Comparison of ENCODE assay signal across 11 cellular contexts in genomic region chr13:51826606-51827005, GRCh38. TPM values are rescaled to one million over a fixed set of nuclear protein-coding genes. Genes with fewer than 3 reads are reported as not detected.
DNase-seq lines count a peak whose midpoint lies in the region; FAIRE-seq and TF ChIP-seq lines count a peak whose summit lies in the region.
"Had no signal": no experiment of that assay in that cellular context is flagged by ENCODE, and none has a peak within 500 bp of the region (broad histone marks: within the 10 kb centered on the region; RNA-seq: fewer than 3 reads in every experiment).

No MANE protein-coding gene starts in this region.

- peak overlapping the region; percentile 88 to 95 (median 94) for H3K27ac Mint-ChIP-seq in CD4-positive, alpha-beta memory T cell
- peak overlapping the region; percentile 71 for H3K27ac Mint-ChIP-seq in mesothelial cell of epicardium
- no peak overlapping the region for H3K27ac Mint-ChIP-seq in Caco-2 (ENCODE audit: unreplicated experiment)

- no peaks in the 10 kb centered on the region for H3K27me3 Mint-ChIP-seq in CD4-positive, alpha-beta memory T cell
- H3K27me3 Mint-ChIP-seq in mesothelial cell of epicardium (ENCODE audit: low read depth): peaks cover 2% of the 10 kb centered on the region
- peaks cover 4% of the 10 kb centered on the region for H3K27me3 Mint-ChIP-seq in Caco-2 (ENCODE audit: insufficient read depth, unreplicated experiment)

- H3K27ac ChIP-seq in CD4-positive, alpha-beta memory T cell (ENCODE audit: low read depth, low read length): peak overlapping the region; percentile 65
- H3K27ac ChIP-seq in Peyer's patch: peak overlapping the region in 1 of 4 donors; percentile 71
- H3K27ac ChIP-seq in SJCRH30: no peak overlapping the region
- H3K27ac ChIP-seq: neural progenitor cell had no signal

- no peaks in the 10 kb centered on the region for H3K9me3 ChIP-seq in CD4-positive, alpha-beta memory T cell (ENCODE audit: control insufficient read depth in 1 of 2, low read length in 2 of 2)
- H3K9me3 ChIP-seq in Peyer's patch: no peaks in the 10 kb centered on the region
- H3K9me3 ChIP-seq in Caco-2: no peaks in the 10 kb centered on the region
- H3K9me3 ChIP-seq in SJCRH30 (replicated peaks): no peaks in the 10 kb centered on the region

- no peaks in the 10 kb centered on the region for H3K9me3 Mint-ChIP-seq in CD4-positive, alpha-beta memory T cell
- H3K9me3 Mint-ChIP-seq in mesothelial cell of epicardium: no peaks in the 10 kb centered on the region
- no peaks in the 10 kb centered on the region for H3K9me3 Mint-ChIP-seq in Caco-2 (ENCODE audit: unreplicated experiment)
- H3K9me3 Mint-ChIP-seq: neural progenitor cell had no signal

- H3K4me1 ChIP-seq in CD4-positive, alpha-beta memory T cell (ENCODE audit: insufficient read depth, low read length): peaks cover 67% of the 10 kb centered on the region
- H3K4me1 ChIP-seq in Peyer's patch (peaks cover 0 to 21% (median 5%) of the 10 kb centered on the region in 4 donors), Caco-2 (no peaks in the 10 kb centered on the region), SJCRH30 (no peaks in the 10 kb centered on the region)

- no peaks in the 10 kb centered on the region for H3K27me3 ChIP-seq in CD4-positive, alpha-beta memory T cell (ENCODE audit: insufficient read depth, low read length)
- H3K27me3 ChIP-seq in bronchial epithelial cell (ENCODE audit: control insufficient read depth, insufficient read depth, low read length) (peaks cover 2% of the 10 kb centered on the region), Peyer's patch (no peaks in the 10 kb centered on the region), Caco-2 (replicated peaks; ENCODE audit: control insufficient read depth, insufficient read depth, low read length) (no peaks in the 10 kb centered on the region), SJCRH30 (no peaks in the 10 kb centered on the region)
- H3K27me3 ChIP-seq: neural progenitor cell had no signal

- H3K4me1 Mint-ChIP-seq in CD4-positive, alpha-beta memory T cell: peaks cover 45 to 90% (median 67%) of the 10 kb centered on the region in 4 donors
- H3K4me1 Mint-ChIP-seq in mesothelial cell of epicardium (peaks cover 21% of the 10 kb centered on the region), Caco-2 (ENCODE audit: low read depth, unreplicated experiment) (no peaks in the 10 kb centered on the region)
- H3K4me1 Mint-ChIP-seq: neural progenitor cell had no signal

- POLR2A ChIA-PET in CD4-positive, alpha-beta memory T cell (lab: Charles Lee; ENCODE audit: partially characterized antibody): interaction anchor here (1.0 to 12.6 kb wide), 5 partner anchors 12 to 374 kb away, joined by 3 to 288 read pairs (median 86); partner anchors contain the start of genes DHRS12 and INTS6
- POLR2A ChIA-PET in Caco-2 (lab: Charles Lee): no interaction called here

- peak overlapping the region; percentile 41 to 94 (median 88) for H3K4me3 Mint-ChIP-seq in CD4-positive, alpha-beta memory T cell
- H3K4me3 Mint-ChIP-seq in mesothelial cell of epicardium: no peak overlapping the region
- no peak overlapping the region for H3K4me3 Mint-ChIP-seq in Caco-2 (ENCODE audit: unreplicated experiment)
- H3K4me3 Mint-ChIP-seq: neural progenitor cell had no signal

- no peaks in the 10 kb centered on the region for H3K36me3 ChIP-seq in CD4-positive, alpha-beta memory T cell (ENCODE audit: insufficient read depth, low read length)
- H3K36me3 ChIP-seq in bronchial epithelial cell (ENCODE audit: control insufficient read depth, insufficient read depth, low read length): no peaks in the 10 kb centered on the region
- no peaks in the 10 kb centered on the region for H3K36me3 ChIP-seq in Peyer's patch
- H3K36me3 ChIP-seq in Caco-2 (ENCODE audit: control insufficient read depth, insufficient read depth, low read length): no peaks in the 10 kb centered on the region
- no peaks in the 10 kb centered on the region for H3K36me3 ChIP-seq in SJCRH30
- H3K36me3 ChIP-seq: neural progenitor cell had no signal

- intact Hi-C loops in CD4-positive, alpha-beta memory T cell (cut with micrococcal nuclease): loop anchor here (5.0 to 10.0 kb wide), 3 partner anchors 366 to 1892 kb away; partner anchors contain the start of genes SPRYD7 and VPS36
- intact Hi-C loops in Caco-2 (cut with micrococcal nuclease; ENCODE audit: unreplicated experiment): no loop called here

- no peak for TF ChIP-seq POLR2A in Peyer's patch (IDR thresholded peaks at IDR 0.05)

- H3K36me3 Mint-ChIP-seq in CD4-positive, alpha-beta memory T cell: peaks cover 0 to 3% of the 10 kb centered on the region in 2 donors
- H3K36me3 Mint-ChIP-seq in mesothelial cell of epicardium (no peaks in the 10 kb centered on the region), Caco-2 (ENCODE audit: insufficient read depth, unreplicated experiment) (no peaks in the 10 kb centered on the region)
- H3K36me3 Mint-ChIP-seq: neural progenitor cell had no signal

- CTCF ChIA-PET in CD4-positive, alpha-beta memory T cell (lab: Charles Lee; ENCODE audit: partially characterized antibody): interaction anchor here (1.1 to 9.5 kb wide), 8 partner anchors 7 to 394 kb away, joined by 3 to 232 read pairs (median 5); partner anchors contain the start of gene TMEM272
- CTCF ChIA-PET in Caco-2 (lab: Charles Lee): no interaction called here

- BruUV-seq in Caco-2 (replicated peaks; lab: Mats Ljungman, UMichigan): no TSS peak

- DNase-seq in CD4-positive, alpha-beta memory T cell: no peak
- DNase-seq in NCI-H2171 (lab: John Stamatoyannopoulos, UW): peak; percentile 47
- peak; percentile 46 for DNase-seq in bronchial epithelial cell (ENCODE audit: low read depth)
- no peak for DNase-seq in mesothelial cell of epicardium (ENCODE audit: low spot score in 2 of 2, unreplicated experiment in 2 of 2)
- no peak for DNase-seq in MV-4-11 (lab: John Stamatoyannopoulos, UW)
- DNase-seq in Peyer's patch: no peak
- no peak for DNase-seq in Caco-2
- DNase-seq in SJCRH30: no peak

- no peak for FAIRE-seq in bronchial epithelial cell (lab: Jason Lieb, UNC)
- FAIRE-seq: astrocyte had no signal

- peak overlapping the region in 1 of 2 donors; percentile 10 for H3K4me3 ChIP-seq in CD4-positive, alpha-beta memory T cell (ENCODE audit: low read length in 2 of 2)
- H3K4me3 ChIP-seq in bronchial epithelial cell (ENCODE audit: low read depth, low read length) (no peak overlapping the region), Peyer's patch (no peak overlapping the region), Caco-2 (ENCODE audit: low read depth, low read length) (no peak overlapping the region), SJCRH30 (no peak overlapping the region)
- H3K4me3 ChIP-seq: neural progenitor cell had no signal

- TF ChIP-seq CTCF in bronchial epithelial cell (IDR thresholded peaks at IDR 0.05; ENCODE audit: insufficient read depth, low read length, severe bottlenecking) (no peak), mesothelial cell of epicardium (IDR thresholded peaks at IDR 0.05; ENCODE audit: unreplicated experiment) (no peak), Peyer's patch (IDR thresholded peaks at IDR 0.05) (no peak), Caco-2 (IDR thresholded peaks at IDR 0.05; ENCODE audit: insufficient read depth in 1 of 2, low read depth in 1 of 2, low read length in 1 of 2, severe bottlenecking in 1 of 2, unreplicated experiment in 1 of 2) (no peak)

RNA-seq across cellular contexts. Expression of gene TMEM272, which starts 18.4 kb away (rescaled TPM):
- total RNA-seq in CD4-positive, alpha-beta memory T cell: 1 to 10 TPM; 7.9 to 9.0 TPM
- polyA plus RNA-seq in CD4-positive, alpha-beta memory T cell: under 1 TPM in 1 of 2 donors, not detected in 1; 0.41 TPM
- total RNA-seq in bronchial epithelial cell (not detected in 2 replicates), mesothelial cell of epicardium (2.2 to 2.9 TPM (median 2.9 TPM) in 3 replicates), Peyer's patch (under 1 TPM in 2 of 4 donors, not detected in 2; 0.40 to 0.57 TPM), Caco-2 (2022) (0.14 and 0.23 TPM in 2 replicates)
- not detected in 2 replicates for total RNA-seq in SJCRH30 (2014; rRNA removed; shearing (Covaris generic))
- total RNA-seq: epithelial cell of proximal tubule had no signal

RNA-seq across cellular contexts. Expression of gene DHRS12, which starts 22.6 kb away (rescaled TPM):
- 10 to 100 TPM; 23.6 to 24.3 TPM for total RNA-seq in CD4-positive, alpha-beta memory T cell
- polyA plus RNA-seq in CD4-positive, alpha-beta memory T cell: 10 to 100 TPM; 37.1 to 38.9 TPM
- 2.4 and 6.0 TPM in 2 replicates for total RNA-seq in bronchial epithelial cell
- 14.4 to 17.3 TPM (median 16.0 TPM) in 3 replicates for total RNA-seq in mesothelial cell of epicardium
- total RNA-seq in Peyer's patch: 10 to 100 TPM in 3 of 4 donors, 1 to 10 TPM in 1; 8.1 to 21.7 (median 12.5) TPM
- 12.5 and 14.1 TPM in 2 replicates for total RNA-seq in Caco-2 (2022)
- total RNA-seq in SJCRH30 (2014; rRNA removed; shearing (Covaris generic)): 1.1 and 2.4 TPM in 2 replicates

RNA-seq across cellular contexts. Expression of gene CCDC70, which starts 35.2 kb away (rescaled TPM):
- not detected for total RNA-seq in CD4-positive, alpha-beta memory T cell
- polyA plus RNA-seq in CD4-positive, alpha-beta memory T cell: not detected
- total RNA-seq in bronchial epithelial cell: not detected in 2 replicates
- total RNA-seq in mesothelial cell of epicardium: not detected in 3 replicates
- total RNA-seq in Peyer's patch: not detected
- not detected in 2 replicates for total RNA-seq in Caco-2 (2022)
- not detected in 2 replicates for total RNA-seq in SJCRH30 (2014; rRNA removed; shearing (Covaris generic))
- total RNA-seq: astrocyte, epithelial cell of proximal tubule had no signal

Comparison
In these comparisons a context has a peak if more than half of its experiments do, and no peak if none do; other contexts are left out.
1. DNase-seq: peak in NCI-H2171 (single experiment) and bronchial epithelial cell (single experiment); none in CD4-positive, alpha-beta memory T cell (0 of 5), mesothelial cell of epicardium (0 of 2), MV-4-11 (single experiment), Peyer's patch (0 of 3), Caco-2 (0 of 2) and SJCRH30 (0 of 2).
2. H3K4me3 Mint-ChIP-seq: peak in CD4-positive, alpha-beta memory T cell (8 of 8); none in mesothelial cell of epicardium (single experiment) and Caco-2 (single experiment).